24 cellular contexts compared by ENCODE assay signal in the genomic region with DNA sequence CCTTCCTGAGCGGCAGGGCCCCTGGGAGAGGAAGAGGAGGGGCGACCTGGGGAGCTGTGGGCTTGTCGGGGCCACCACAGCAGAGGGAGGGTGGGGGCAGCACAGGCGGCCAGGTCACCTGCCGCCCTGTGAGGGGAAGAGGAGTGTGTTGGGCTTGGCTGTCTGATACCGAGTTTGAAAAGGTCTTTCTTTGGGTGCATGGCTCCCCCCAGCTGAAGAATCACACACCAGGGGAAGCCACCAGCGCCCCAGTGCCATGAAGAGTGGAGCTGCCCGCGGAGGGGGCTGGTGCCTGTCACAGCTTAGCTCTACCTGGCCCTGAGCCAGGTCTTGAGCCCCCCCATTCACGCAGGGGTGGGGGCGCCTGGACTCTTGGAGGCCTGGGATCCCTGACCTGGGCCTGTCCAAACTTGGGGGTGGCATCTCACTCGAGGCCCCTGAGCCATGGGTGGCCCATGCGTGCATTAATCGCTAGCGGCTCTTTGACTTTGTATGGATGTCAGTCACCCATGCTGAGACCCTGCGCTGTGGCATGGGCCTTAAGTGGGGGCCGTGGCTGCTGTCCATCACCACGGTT. TPM values are rescaled to one million over a fixed set of nuclear protein-coding genes. Genes with fewer than 3 reads are reported as not detected.
DNase-seq lines count a peak whose midpoint lies in the region; ATAC-seq and TF ChIP-seq lines count a peak whose summit lies in the region.
"Had no signal": no experiment of that assay in that cellular context is flagged by ENCODE, and none has a peak within 500 bp of the region (broad histone marks: within the 10 kb centered on the region; RNA-seq: fewer than 3 reads in every experiment).

No MANE protein-coding gene starts in this region.

- H3K36me3 Mint-ChIP-seq in activated naive CD8-positive, alpha-beta T cell treated with anti-CD3 and anti-CD28 coated beads, Interleukin-2, amount 10 ng/mL, durations not matched to agents 7 days and 5 days = peaks cover 10% of the 10 kb centered on the region
- peaks cover 12% of the 10 kb centered on the region for H3K36me3 Mint-ChIP-seq in activated naive CD8-positive, alpha-beta T cell treated with anti-CD3 and anti-CD28 coated beads for 36 hours
- H3K36me3 Mint-ChIP-seq in activated CD8-positive, alpha-beta T cell treated with anti-CD3 and anti-CD28 coated beads, Interleukin-2, amount 10 ng/mL, durations not matched to agents 7 days and 5 days (ENCODE audit: low read depth) = peaks cover 40% of the 10 kb centered on the region

- no peaks in the 10 kb centered on the region for H3K9me3 ChIP-seq in HEK293 (ENCODE audit: control insufficient read depth, insufficient read depth, low read depth, low read length)
- H3K9me3 ChIP-seq in neutrophil = no peaks in the 10 kb centered on the region
- H3K9me3 ChIP-seq: BE2C, HAP-1, MG63, SK-N-SH had no signal

- POLR2A ChIA-PET in activated naive CD8-positive, alpha-beta T cell treated with anti-CD3 and anti-CD28 coated beads, Interleukin-2, amount 10 ng/mL, durations not matched to agents 7 days and 5 days (lab: Charles Lee) = interaction anchor here (0.6 kb wide), 1 partner anchor 27 kb away, joined by 3 read pairs; no protein-coding TSS in a partner anchor
- POLR2A ChIA-PET in HEK293 (lab: Yijun Ruan, JAX) = interaction anchor here (0.5 kb wide), 1 partner anchor 19 kb away, joined by 3 read pairs; no protein-coding TSS in a partner anchor
- POLR2A ChIA-PET in activated CD8-positive, alpha-beta T cell treated with anti-CD3 and anti-CD28 coated beads, Interleukin-2, amount 10 ng/mL, durations not matched to agents 7 days and 5 days (lab: Charles Lee) = no interaction called here

- H3K4me1 Mint-ChIP-seq in activated naive CD8-positive, alpha-beta T cell treated with anti-CD3 and anti-CD28 coated beads, Interleukin-2, amount 10 ng/mL, durations not matched to agents 7 days and 5 days = peaks cover 6% of the 10 kb centered on the region
- H3K4me1 Mint-ChIP-seq in activated naive CD8-positive, alpha-beta T cell treated with anti-CD3 and anti-CD28 coated beads for 36 hours = no peaks in the 10 kb centered on the region
- peaks cover 8% of the 10 kb centered on the region for H3K4me1 Mint-ChIP-seq in activated CD8-positive, alpha-beta T cell treated with anti-CD3 and anti-CD28 coated beads, Interleukin-2, amount 10 ng/mL, durations not matched to agents 7 days and 5 days (ENCODE audit: low read depth)
- H3K4me1 Mint-ChIP-seq: CD4-positive, CD25-positive, alpha-beta regulatory T cell had no signal

- CTCF ChIA-PET in HEK293 (lab: Yijun Ruan, JAX) = interaction anchor here (0.6 to 1.1 kb wide), 2 partner anchors 21 to 1236 kb away, joined by 3 to 4 read pairs; no protein-coding TSS in a partner anchor
- CTCF ChIA-PET in activated CD8-positive, alpha-beta T cell treated with anti-CD3 and anti-CD28 coated beads, Interleukin-2, amount 10 ng/mL, durations not matched to agents 7 days and 5 days (lab: Charles Lee) = no interaction called here

- no peaks in the 10 kb centered on the region for H3K27me3 ChIP-seq in neutrophil
- H3K27me3 ChIP-seq: BE2C, MG63 had no signal

- H3K27ac ChIP-seq in HEK293 (ENCODE audit: extremely low read depth, low read depth, low read length) (no peak overlapping the region), neutrophil (peak overlapping the region; percentile 25)

- H3K4me1 ChIP-seq in HEK293 (ENCODE audit: control insufficient read depth, insufficient read depth, low read length) (no peaks in the 10 kb centered on the region), neutrophil (ENCODE audit: control insufficient read depth in 1 of 2, insufficient read depth in 1 of 2, low read depth in 1 of 2, low read length in 1 of 2) (no peaks in the 10 kb centered on the region)
- H3K4me1 ChIP-seq: BE2C, HAP-1 had no signal

- peaks cover 15 to 85% of the 10 kb centered on the region in 2 experiments; a peak in 2 of 3 replicates for H3K36me3 ChIP-seq in HEK293 (ENCODE audit: control insufficient read depth in 2 of 2, insufficient read depth in 1 of 2, low read length in 2 of 2)
- H3K36me3 ChIP-seq in neutrophil = peaks cover 100% of the 10 kb centered on the region

- H3K4me3 ChIP-seq in HEK293 (ENCODE audit: low read depth, low read length) (no peak overlapping the region), neutrophil (ENCODE audit: low read depth in 1 of 2, low read length in 1 of 2) (no peak overlapping the region)
- H3K4me3 ChIP-seq: HAP-1, MG63 had no signal

- no peak for DNase-seq in activated naive CD8-positive, alpha-beta T cell treated with anti-CD3 and anti-CD28 coated beads, Interleukin-2, amount 10 ng/mL, durations not matched to agents 7 days and 5 days
- DNase-seq in activated naive CD8-positive, alpha-beta T cell treated with anti-CD3 and anti-CD28 coated beads for 36 hours = no peak
- DNase-seq in activated CD8-positive, alpha-beta T cell treated with anti-CD3 and anti-CD28 coated beads, Interleukin-2, amount 10 ng/mL, durations not matched to agents 7 days and 5 days = no peak
- DNase-seq in sciatic nerve (ENCODE audit: low spot score) (no peak), activated T-cell treated with anti-CD3 and anti-CD28 coated beads for 4 hours (no peak)
- DNase-seq: 8988T; ACHN; BE2C; CD4-positive, CD25-positive, alpha-beta regulatory T cell; EL; GF-D8; GOT3; MG63; NCI-H1105 treated with DMSO at 0.1 percent for 48 hours; NCI-H146; NCI-H1930; NCI-H446; NCI-H524 treated with DMSO at 0.1 percent for 48 hours; NCI-H774; SK-N-SH had no signal

- peak overlapping the region; percentile 30 for H3K27ac Mint-ChIP-seq in activated naive CD8-positive, alpha-beta T cell treated with anti-CD3 and anti-CD28 coated beads, Interleukin-2, amount 10 ng/mL, durations not matched to agents 7 days and 5 days
- no peak overlapping the region for H3K27ac Mint-ChIP-seq in activated naive CD8-positive, alpha-beta T cell treated with anti-CD3 and anti-CD28 coated beads for 36 hours
- H3K27ac Mint-ChIP-seq in activated CD8-positive, alpha-beta T cell treated with anti-CD3 and anti-CD28 coated beads, Interleukin-2, amount 10 ng/mL, durations not matched to agents 7 days and 5 days = no peak overlapping the region

- TF ChIP-seq CTCF in HEK293 (tag by site-specific recombination; IDR thresholded peaks at IDR 0.05) = no peak
- TF ChIP-seq CTCF in neutrophil (IDR thresholded peaks at IDR 0.05) = no peak

- intact Hi-C loops in sciatic nerve (cut with DNase I) = no loop called here

- ATAC-seq in activated naive CD8-positive, alpha-beta T cell treated with anti-CD3 and anti-CD28 coated beads, Interleukin-2, amount 10 ng/mL, durations not matched to agents 7 days and 5 days (ENCODE audit: low read depth) = peak; percentile 49
- ATAC-seq in activated CD8-positive, alpha-beta T cell treated with anti-CD3 and anti-CD28 coated beads, Interleukin-2, amount 10 ng/mL, durations not matched to agents 7 days and 5 days = peak; percentile 5
- ATAC-seq in HG03175 (IDR thresholded peaks at IDR 0.05; ENCODE audit: unreplicated experiment) (no peak), sciatic nerve (no peak)

- H3K9me3 Mint-ChIP-seq in activated naive CD8-positive, alpha-beta T cell treated with anti-CD3 and anti-CD28 coated beads, Interleukin-2, amount 10 ng/mL, durations not matched to agents 7 days and 5 days = no peaks in the 10 kb centered on the region
- H3K9me3 Mint-ChIP-seq in activated naive CD8-positive, alpha-beta T cell treated with anti-CD3 and anti-CD28 coated beads for 36 hours = no peaks in the 10 kb centered on the region
- no peaks in the 10 kb centered on the region for H3K9me3 Mint-ChIP-seq in activated CD8-positive, alpha-beta T cell treated with anti-CD3 and anti-CD28 coated beads, Interleukin-2, amount 10 ng/mL, durations not matched to agents 7 days and 5 days (ENCODE audit: insufficient read depth)
- H3K9me3 Mint-ChIP-seq: CD4-positive, CD25-positive, alpha-beta regulatory T cell had no signal

- H3K4me3 Mint-ChIP-seq in activated naive CD8-positive, alpha-beta T cell treated with anti-CD3 and anti-CD28 coated beads, Interleukin-2, amount 10 ng/mL, durations not matched to agents 7 days and 5 days = no peak overlapping the region
- H3K4me3 Mint-ChIP-seq in activated naive CD8-positive, alpha-beta T cell treated with anti-CD3 and anti-CD28 coated beads for 36 hours = no peak overlapping the region
- no peak overlapping the region for H3K4me3 Mint-ChIP-seq in activated CD8-positive, alpha-beta T cell treated with anti-CD3 and anti-CD28 coated beads, Interleukin-2, amount 10 ng/mL, durations not matched to agents 7 days and 5 days
- H3K4me3 Mint-ChIP-seq: CD4-positive, CD25-positive, alpha-beta regulatory T cell had no signal

- no peaks in the 10 kb centered on the region for H3K27me3 Mint-ChIP-seq in activated naive CD8-positive, alpha-beta T cell treated with anti-CD3 and anti-CD28 coated beads, Interleukin-2, amount 10 ng/mL, durations not matched to agents 7 days and 5 days
- H3K27me3 Mint-ChIP-seq in activated naive CD8-positive, alpha-beta T cell treated with anti-CD3 and anti-CD28 coated beads for 36 hours = no peaks in the 10 kb centered on the region
- H3K27me3 Mint-ChIP-seq in activated CD8-positive, alpha-beta T cell treated with anti-CD3 and anti-CD28 coated beads, Interleukin-2, amount 10 ng/mL, durations not matched to agents 7 days and 5 days (ENCODE audit: low read depth) = no peaks in the 10 kb centered on the region
- H3K27me3 Mint-ChIP-seq: CD4-positive, CD25-positive, alpha-beta regulatory T cell had no signal

TF ChIP-seq in HEK293, 187 proteins besides CTCF, POLR2A, EP300 and RAD21 (continues in another document):
- TF ChIP-seq OSR2 (tag by site-specific recombination; IDR thresholded peaks at IDR 0.05) = no peak

RNA-seq across cellular contexts. Expression of a gene that starts 26.3 kb away (rescaled TPM):
- total RNA-seq in activated naive CD8-positive, alpha-beta T cell treated with anti-CD3 and anti-CD28 coated beads, Interleukin-2, amount 10 ng/mL, durations not matched to agents 7 days and 5 days = 10 to 100 TPM; 59.5 to 60.2 TPM
- 10 to 100 TPM; 33.6 to 35.1 TPM for total RNA-seq in activated naive CD8-positive, alpha-beta T cell treated with anti-CD3 and anti-CD28 coated beads for 36 hours
- 10 to 100 TPM; 50.2 to 54.4 TPM for total RNA-seq in activated CD8-positive, alpha-beta T cell treated with anti-CD3 and anti-CD28 coated beads, Interleukin-2, amount 10 ng/mL, durations not matched to agents 7 days and 5 days
- total RNA-seq in sciatic nerve = 52.1 TPM

RNA-seq across cellular contexts. Expression of a gene that starts 30.8 kb away (rescaled TPM):
- 100 to 1,000 TPM in 1 of 2 experiments, 10 to 100 TPM in 1; 96.9 to 101 TPM for total RNA-seq in activated naive CD8-positive, alpha-beta T cell treated with anti-CD3 and anti-CD28 coated beads, Interleukin-2, amount 10 ng/mL, durations not matched to agents 7 days and 5 days
- total RNA-seq in activated naive CD8-positive, alpha-beta T cell treated with anti-CD3 and anti-CD28 coated beads for 36 hours = 100 to 1,000 TPM; 111 to 113 TPM
- total RNA-seq in activated CD8-positive, alpha-beta T cell treated with anti-CD3 and anti-CD28 coated beads, Interleukin-2, amount 10 ng/mL, durations not matched to agents 7 days and 5 days = 100 to 1,000 TPM in 1 of 2 experiments, 10 to 100 TPM in 1; 94.5 to 100 TPM
- total RNA-seq in sciatic nerve = 111 TPM

RNA-seq across cellular contexts. Expression of a gene that starts 39.6 kb away (rescaled TPM):
- total RNA-seq in activated naive CD8-positive, alpha-beta T cell treated with anti-CD3 and anti-CD28 coated beads, Interleukin-2, amount 10 ng/mL, durations not matched to agents 7 days and 5 days = 10 to 100 TPM; 28.1 to 28.6 TPM
- total RNA-seq in activated naive CD8-positive, alpha-beta T cell treated with anti-CD3 and anti-CD28 coated beads for 36 hours = 10 to 100 TPM; 89.4 to 90.7 TPM
- total RNA-seq in activated CD8-positive, alpha-beta T cell treated with anti-CD3 and anti-CD28 coated beads, Interleukin-2, amount 10 ng/mL, durations not matched to agents 7 days and 5 days = 10 to 100 TPM; 32.8 to 34.4 TPM
- 17.8 TPM for total RNA-seq in sciatic nerve

Comparison
In these comparisons a context has a peak if more than half of its experiments do, and no peak if none do; other contexts are left out.
1. ATAC-seq: peak in activated naive CD8-positive, alpha-beta T cell treated with anti-CD3 and anti-CD28 coated beads, Interleukin-2, amount 10 ng/mL, durations not matched to agents 7 days and 5 days (single experiment) and activated CD8-positive, alpha-beta T cell treated with anti-CD3 and anti-CD28 coated beads, Interleukin-2, amount 10 ng/mL, durations not matched to agents 7 days and 5 days (single experiment); none in HG03175 (single experiment) and sciatic nerve (single experiment).